In genomic region chr20:10434832-10435812, GRCh38 we compare ENCODE assay signal across 8 cellular contexts. TPM values are rescaled to one million over a fixed set of nuclear protein-coding genes. Genes with fewer than 3 reads are reported as not detected.
DNase-seq lines count a peak whose midpoint lies in the region; ATAC-seq lines count a peak whose summit lies in the region.

SLX4IP (plus strand) TSS chr20:10435305; CDS start chr20:10458205, 22,900 bp downstream.

- peak within 1 kb of the TSS; percentile 91 to 100 (median 95) for H3K4me3 Mint-ChIP-seq in IgD-negative memory B cell

- H3K27me3 ChIP-seq in mononuclear cell (ENCODE audit: insufficient read depth, low read length) = no peaks in the 10 kb centered on the region

- H3K4me3 ChIP-seq in mononuclear cell (ENCODE audit: low read length) = peak within 1 kb of the TSS; percentile 88

- DNase-seq in DMS153 (lab: John Stamatoyannopoulos, UW) (peak; percentile 98), OCI-M1 (lab: John Stamatoyannopoulos, UW) (peak; percentile 98), activated T-cell treated with anti-CD3 and anti-CD28 coated beads for 48 hours (ENCODE audit: low read depth) (peak; percentile 72), epithelial cell of prostate (ENCODE audit: low read depth, low spot score) (peak; percentile 79)
- peak; percentile 50 to 64 for DNase-seq in stimulated activated CD8-positive, alpha-beta memory T cell treated with anti-CD3 and anti-CD28 coated beads, Interleukin-4, amount 100 ng/mL, for 1 hour (ENCODE audit: low read depth in 2 of 2, low spot score in 1 of 2)

- H3K27me3 Mint-ChIP-seq in IgD-negative memory B cell = no peaks in the 10 kb centered on the region

- H3K27ac ChIP-seq in epithelial cell of prostate = peak within 1 kb of the TSS; percentile 90

- peak; percentile 48 for ATAC-seq in GM21576 (IDR thresholded peaks at IDR 0.05; ENCODE audit: unreplicated experiment)

- peaks cover 39% of the 10 kb centered on the region for H3K4me1 ChIP-seq in mononuclear cell (ENCODE audit: insufficient read depth, low read length)

- H3K4me1 Mint-ChIP-seq in IgD-negative memory B cell = peaks cover 27 to 45% (median 29%) of the 10 kb centered on the region in 3 donors

- peak within 1 kb of the TSS; percentile 86 to 97 (median 95) for H3K27ac Mint-ChIP-seq in IgD-negative memory B cell

- no peaks in the 10 kb centered on the region for H3K9me3 ChIP-seq in mononuclear cell (ENCODE audit: low read depth, low read length)

- H3K9me3 Mint-ChIP-seq in IgD-negative memory B cell = no peaks in the 10 kb centered on the region

- no peaks in the 10 kb centered on the region for H3K36me3 Mint-ChIP-seq in IgD-negative memory B cell

RNA-seq across cellular contexts. Expression of gene SLX4IP, which starts in this region (rescaled TPM):
- 2.0 TPM for polyA plus RNA-seq in IgD-negative memory B cell
- total RNA-seq in mononuclear cell = 1.2 TPM

Comparison
In these comparisons a context has a peak if more than half of its experiments do, and no peak if none do; other contexts are left out.
1. Peak in every context shown above with its lines: DNase-seq, ATAC-seq, H3K4me3 ChIP-seq and H3K27ac ChIP-seq.